Comparison of ENCODE assay signal across 8 cellular contexts in genomic region chr12:66352197-66352596, GRCh38. TPM values are rescaled to one million over a fixed set of nuclear protein-coding genes. Genes with fewer than 3 reads are reported as not detected.
A peak's percentile ranks its signal among the peaks of the same experiment; 100 is the strongest.
DNase-seq lines count a peak whose midpoint lies in the region; ATAC-seq, FAIRE-seq and TF ChIP-seq lines count a peak whose summit lies in the region.

No MANE protein-coding gene starts in this region.

- H3K36me3 ChIP-seq in tibial nerve = peaks cover 0 to 5% (median 0%) of the 10 kb centered on the region in 3 donors

- WGBS in tibial nerve, 2 donors = 75 to 87% methylated on average over 9 of the region's 9 CpGs

- no peaks in the 10 kb centered on the region for H3K9me3 ChIP-seq in tibial nerve

- TF ChIP-seq CTCF in AG10803 (conservative IDR thresholded peaks at IDR 0.05; ENCODE audit: low read length) (peak; percentile 41), GM12874 (IDR thresholded peaks at IDR 0.05; ENCODE audit: insufficient read depth, low read depth, low read length) (peak; percentile 37; the same call in 1 of the 2 replicates), tibial nerve (IDR thresholded peaks at IDR 0.05) (peak in 1 of 5 experiments; percentile 13)

- no peak for FAIRE-seq in urothelium cell line (lab: Jason Lieb, UNC)

- peak; percentile 20 for DNase-seq in AG10803 (ENCODE audit: low read depth)
- peak; percentile 1 for DNase-seq in RPMI7951 (ENCODE audit: low read depth)
- DNase-seq in globus pallidus (ENCODE audit: low spot score) = peak; percentile 5
- DNase-seq in urothelium cell line (ENCODE audit: low spot score) = peak; percentile 23
- no peak for DNase-seq in tibial nerve (ENCODE audit: low spot score in 2 of 2)
- DNase-seq in SW480 (ENCODE audit: low spot score) = no peak

- no peak for TF ChIP-seq EP300 in tibial nerve (IDR thresholded peaks at IDR 0.05)

- H3K4me1 ChIP-seq in tibial nerve = no peaks in the 10 kb centered on the region

- ATAC-seq in GM19395 (IDR thresholded peaks at IDR 0.05; ENCODE audit: unreplicated experiment) = no peak

- no peak for TF ChIP-seq POLR2A in tibial nerve (IDR thresholded peaks at IDR 0.05)

- H3K27ac ChIP-seq in tibial nerve = no peak overlapping the region

- no peak overlapping the region for H3K4me3 ChIP-seq in AG10803 (ENCODE audit: low read length)
- H3K4me3 ChIP-seq in tibial nerve = no peak overlapping the region

- no peaks in the 10 kb centered on the region for H3K27me3 ChIP-seq in tibial nerve

RNA-seq across cellular contexts. Expression of gene HELB, which starts 49.9 kb away (rescaled TPM):
- total RNA-seq in RPMI7951 (2014; rRNA removed; shearing (Covaris generic)) = 2.4 and 2.6 TPM in 2 replicates
- total RNA-seq in tibial nerve = 10 to 100 TPM in 1 of 4 donors, 1 to 10 TPM in 3; 4.0 to 11.1 (median 6.0) TPM

Comparison
In these comparisons a context has a peak if more than half of its experiments do, and no peak if none do; other contexts are left out.
1. DNase-seq: peak in AG10803 (single experiment), RPMI7951 (single experiment), globus pallidus (single experiment) and urothelium cell line (single experiment); none in tibial nerve (0 of 2) and SW480 (single experiment).